In the genomic region with DNA sequence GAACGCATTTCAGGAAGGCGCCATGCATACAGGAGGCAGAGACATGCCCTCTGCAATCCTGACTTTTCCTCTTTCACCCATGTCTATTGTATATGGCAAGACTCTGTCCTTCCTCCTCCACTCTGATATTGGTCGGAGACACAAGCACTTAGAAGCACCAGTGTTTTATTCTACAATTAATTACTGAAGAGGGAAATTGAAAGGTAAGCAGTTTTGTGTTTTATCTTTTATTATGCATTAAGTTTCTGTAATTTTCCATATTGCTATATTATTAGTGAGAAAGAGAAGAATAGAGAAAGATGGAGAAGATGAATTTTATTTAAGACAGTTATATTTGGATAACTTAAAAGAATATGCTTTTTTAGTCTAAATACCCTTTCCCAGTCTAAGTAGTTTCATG, we compare ENCODE assay signal across 15 cellular contexts. TPM values are rescaled to one million over a fixed set of nuclear protein-coding genes. Genes with fewer than 3 reads are reported as not detected.
DNase-seq lines count a peak whose midpoint lies in the region; ATAC-seq and TF ChIP-seq lines count a peak whose summit lies in the region.
"Had no signal": no experiment of that assay in that cellular context is flagged by ENCODE, and none has a peak within 500 bp of the region (broad histone marks: within the 10 kb centered on the region; RNA-seq: fewer than 3 reads in every experiment).

No MANE protein-coding gene starts in this region.

- no peak overlapping the region for H3K27ac Mint-ChIP-seq in nephron progenitor cell

- peak overlapping the region; percentile 10 for H3K4me3 Mint-ChIP-seq in nephron progenitor cell

- H3K27me3 Mint-ChIP-seq in nephron progenitor cell (ENCODE audit: low read depth, poor library complexity): peaks cover 3% of the 10 kb centered on the region

- H3K9ac ChIP-seq in SK-N-SH (no peak overlapping the region), HUES48 (ENCODE audit: low read depth, low read length) (no peak overlapping the region), adipocyte (ENCODE audit: low read length) (no peak overlapping the region)

- TF ChIP-seq EP300 in SK-N-SH (IDR thresholded peaks at IDR 0.05; ENCODE audit: borderline replicate concordance in 1 of 2, low read depth in 1 of 2, low read length in 1 of 2): no peak

- peaks cover 100% of the 10 kb centered on the region for H4K20me1 ChIP-seq in SK-N-SH (ENCODE audit: insufficient read depth)

- peak overlapping the region; percentile 54; the same call in 1 of the 2 replicates for H3K4me2 ChIP-seq in SK-N-SH

- H3K4me3 ChIP-seq in SK-N-SH (ENCODE audit: low read depth in 2 of 2, low read length in 1 of 2): no peak overlapping the region
- no peak overlapping the region for H3K4me3 ChIP-seq in HUES48 (ENCODE audit: low read depth, low read length)
- H3K4me3 ChIP-seq in adipocyte (ENCODE audit: low read length): peak overlapping the region; percentile 68
- H3K4me3 ChIP-seq: prostate gland, uterus had no signal

- peaks cover 73% of the 10 kb centered on the region for H3K4me1 Mint-ChIP-seq in nephron progenitor cell

- H3K9me3 ChIP-seq in SK-N-SH (no peaks in the 10 kb centered on the region), HUES48 (ENCODE audit: control insufficient read depth, insufficient read depth, low read length) (no peaks in the 10 kb centered on the region), adipocyte (ENCODE audit: control insufficient read depth, low read length) (no peaks in the 10 kb centered on the region)
- H3K9me3 ChIP-seq: prostate gland, uterus had no signal

- CTCF ChIA-PET in SK-N-SH (lab: Yijun Ruan, JAX): interaction anchor here (1.1 to 1.2 kb wide), 2 partner anchors 12 to 244 kb away, joined by 3 to 4 read pairs; no protein-coding TSS in a partner anchor

- H3K36me3 Mint-ChIP-seq in nephron progenitor cell (ENCODE audit: low read depth): peaks cover 7% of the 10 kb centered on the region
- H3K36me3 Mint-ChIP-seq: activated naive CD4-positive, alpha-beta T cell treated with anti-CD3 and anti-CD28 coated beads, Interleukin-2, amount 50 U/mL, for 72 hours had no signal

- POLR2A ChIA-PET in SK-N-SH (lab: Yijun Ruan, JAX): no interaction called here

- ATAC-seq in SK-N-SH treated with all-trans-retinoic acid at 6 μM for 48 hours: no peak

- 95% methylated on average over 3 of the region's 3 CpGs for WGBS in SK-N-SH (ENCODE audit: low lambda C conversion rate)

- H3K4me1 ChIP-seq in SK-N-SH (ENCODE audit: control insufficient read depth in 1 of 2, insufficient read depth in 2 of 2, low read depth in 1 of 2, low read length in 1 of 2) (peaks cover 12 to 32% of the 10 kb centered on the region in 2 experiments; a peak in 3 of 4 replicates), HUES48 (ENCODE audit: control insufficient read depth, insufficient read depth, low read length) (peaks cover 85% of the 10 kb centered on the region), adipocyte (ENCODE audit: control insufficient read depth, insufficient read depth, low read length) (peaks cover 30% of the 10 kb centered on the region)
- H3K4me1 ChIP-seq: prostate gland had no signal

- H2AFZ ChIP-seq in SK-N-SH (ENCODE audit: low read depth): no peak overlapping the region

- H3K27me3 ChIP-seq in SK-N-SH (ENCODE audit: insufficient read depth): no peaks in the 10 kb centered on the region
- H3K27me3 ChIP-seq in HUES48 (ENCODE audit: control insufficient read depth, insufficient read depth, low read length): no peaks in the 10 kb centered on the region
- no peaks in the 10 kb centered on the region for H3K27me3 ChIP-seq in adipocyte (replicated peaks; ENCODE audit: control insufficient read depth, insufficient read depth, low read length)
- H3K27me3 ChIP-seq: uterus had no signal

- H3F3A ChIP-seq in SK-N-SH (replicated peaks; ENCODE audit: insufficient read depth): no peaks in the 10 kb centered on the region

- peaks cover under 1 to 4% of the 10 kb centered on the region in 2 experiments for H3K36me3 ChIP-seq in SK-N-SH (replicated peaks in 1 of 2; ENCODE audit: control insufficient read depth in 1 of 2, insufficient read depth in 2 of 2, low read length in 1 of 2)
- peaks cover under 1% of the 10 kb centered on the region; the same call in 1 of the 2 replicates for H3K36me3 ChIP-seq in HUES48 (ENCODE audit: control insufficient read depth, insufficient read depth, low read length)
- H3K36me3 ChIP-seq in adipocyte (ENCODE audit: control insufficient read depth, insufficient read depth, low read length, severe bottlenecking): no peaks in the 10 kb centered on the region
- H3K36me3 ChIP-seq: prostate gland, uterus had no signal

- no peaks in the 10 kb centered on the region for H3K9me3 Mint-ChIP-seq in nephron progenitor cell
- H3K9me3 Mint-ChIP-seq: activated naive CD4-positive, alpha-beta T cell treated with anti-CD3 and anti-CD28 coated beads, Interleukin-2, amount 50 U/mL, for 72 hours had no signal

- H3K27ac ChIP-seq in SK-N-SH (ENCODE audit: low read depth in 2 of 2, low read length in 1 of 2) (peak overlapping the region; percentile 2 to 16; a peak in 1 of 4 replicates), HUES48 (ENCODE audit: low read depth, low read length) (peak overlapping the region; percentile 55)
- H3K27ac ChIP-seq: prostate gland, uterus had no signal

- no peak for TF ChIP-seq RAD21 in SK-N-SH (IDR thresholded peaks at IDR 0.05; ENCODE audit: low read length)

- no peak for DNase-seq in SK-N-SH
- DNase-seq in adipocyte (ENCODE audit: low read depth): no peak
- no peak for DNase-seq in nephron progenitor cell
- DNase-seq in activated gamma-delta T cell treated with Interleukin-2 at 50 U/mL for 16 hours: no peak
- DNase-seq in stimulated activated CD4-positive, alpha-beta T cell treated with anti-CD3 and anti-CD28 coated beads, Interleukin-2, amount 100 ng/mL, for 48 hours: no peak
- DNase-seq in NCI-H2227 (lab: John Stamatoyannopoulos, UW; ENCODE audit: unreplicated experiment): no peak
- DNase-seq: activated CD8-positive, alpha-beta memory T cell treated with anti-CD3 and anti-CD28 coated beads, Interleukin-2, amount 50 U/mL, for 48 hours; COR-L47; effector CD8-positive, alpha-beta T cell; stimulated activated CD4-positive, alpha-beta T cell treated with anti-CD3 and anti-CD28 coated beads, Interleukin-12 subunit alpha, Interleukin-12 subunit beta, amount 100 ng/mL, for 4 hours; uterus had no signal

- peaks cover 100% of the 10 kb centered on the region for H3K79me2 ChIP-seq in SK-N-SH (ENCODE audit: insufficient read depth)

- no peak for TF ChIP-seq CTCF in SK-N-SH (IDR thresholded peaks at IDR 0.05)
- TF ChIP-seq CTCF in nephron progenitor cell (IDR thresholded peaks at IDR 0.05): no peak

- no peaks in the 10 kb centered on the region for H3K9me2 ChIP-seq in SK-N-SH

TF ChIP-seq in SK-N-SH, 30 proteins besides CTCF, POLR2A, EP300 and RAD21:
- TF ChIP-seq FOXJ3 (CRISPR knock-in tag; IDR thresholded peaks at IDR 0.05) (no peak), NRF1 (IDR thresholded peaks at IDR 0.05; ENCODE audit: low read depth, low read length) (no peak), SIN3A (IDR thresholded peaks at IDR 0.05; ENCODE audit: borderline replicate concordance, low read depth, low read length) (no peak), MXI1 (IDR thresholded peaks at IDR 0.05; ENCODE audit: low read depth, low read length) (no peak)
- TF ChIP-seq, protein P1, sequence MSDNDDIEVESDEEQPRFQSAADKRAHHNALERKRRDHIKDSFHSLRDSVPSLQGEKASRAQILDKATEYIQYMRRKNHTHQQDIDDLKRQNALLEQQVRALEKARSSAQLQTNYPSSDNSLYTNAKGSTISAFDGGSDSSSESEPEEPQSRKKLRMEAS (IDR thresholded peaks at IDR 0.05; ENCODE audit: low read depth): no peak

TF ChIP-seq in SK-N-SH treated with all-trans-retinoic acid at 6 μM for 48 hours, 23 proteins besides CTCF, POLR2A, EP300 and RAD21 (continues in another document):
- TF ChIP-seq ARNTL (CRISPR knock-in tag; IDR thresholded peaks at IDR 0.05; ENCODE audit: borderline replicate concordance, low read depth) (no peak), ZFP3 (CRISPR knock-in tag; IDR thresholded peaks at IDR 0.05) (no peak), SNAI2 (CRISPR knock-in tag; IDR thresholded peaks at IDR 0.05) (no peak)
- TF ChIP-seq, protein P2, sequence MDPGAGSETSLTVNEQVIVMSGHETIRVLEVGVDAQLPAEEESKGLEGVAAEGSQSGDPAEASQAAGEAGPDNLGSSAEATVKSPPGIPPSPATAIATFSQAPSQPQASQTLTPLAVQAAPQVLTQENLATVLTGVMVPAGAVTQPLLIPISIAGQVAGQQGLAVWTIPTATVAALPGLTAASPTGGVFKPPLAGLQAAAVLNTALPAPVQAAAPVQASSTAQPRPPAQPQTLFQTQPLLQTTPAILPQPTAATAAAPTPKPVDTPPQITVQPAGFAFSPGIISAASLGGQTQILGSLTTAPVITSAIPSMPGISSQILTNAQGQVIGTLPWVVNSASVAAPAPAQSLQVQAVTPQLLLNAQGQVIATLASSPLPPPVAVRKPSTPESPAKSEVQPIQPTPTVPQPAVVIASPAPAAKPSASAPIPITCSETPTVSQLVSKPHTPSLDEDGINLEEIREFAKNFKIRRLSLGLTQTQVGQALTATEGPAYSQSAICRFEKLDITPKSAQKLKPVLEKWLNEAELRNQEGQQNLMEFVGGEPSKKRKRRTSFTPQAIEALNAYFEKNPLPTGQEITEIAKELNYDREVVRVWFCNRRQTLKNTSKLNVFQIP (CRISPR knock-in tag; IDR thresholded peaks at IDR 0.05; ENCODE audit: borderline replicate concordance, low read depth): no peak
- TF ChIP-seq, protein P3, sequence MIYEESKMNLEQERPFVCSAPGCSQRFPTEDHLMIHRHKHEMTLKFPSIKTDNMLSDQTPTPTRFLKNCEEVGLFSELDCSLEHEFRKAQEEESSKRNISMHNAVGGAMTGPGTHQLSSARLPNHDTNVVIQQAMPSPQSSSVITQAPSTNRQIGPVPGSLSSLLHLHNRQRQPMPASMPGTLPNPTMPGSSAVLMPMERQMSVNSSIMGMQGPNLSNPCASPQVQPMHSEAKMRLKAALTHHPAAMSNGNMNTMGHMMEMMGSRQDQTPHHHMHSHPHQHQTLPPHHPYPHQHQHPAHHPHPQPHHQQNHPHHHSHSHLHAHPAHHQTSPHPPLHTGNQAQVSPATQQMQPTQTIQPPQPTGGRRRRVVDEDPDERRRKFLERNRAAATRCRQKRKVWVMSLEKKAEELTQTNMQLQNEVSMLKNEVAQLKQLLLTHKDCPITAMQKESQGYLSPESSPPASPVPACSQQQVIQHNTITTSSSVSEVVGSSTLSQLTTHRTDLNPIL (CRISPR knock-in tag; IDR thresholded peaks at IDR 0.05; ENCODE audit: low read depth): no peak

RNA-seq across cellular contexts. Expression of a gene that starts 13.5 kb away (rescaled TPM):
- polyA plus RNA-seq in SK-N-SH (2012; rRNA removed): 13.2 and 13.6 TPM in 2 replicates
- 11.5 and 14.7 TPM in 2 replicates for polyA plus RNA-seq in SK-N-SH (2012; cell fraction: cytosol; rRNA removed)
- polyA plus RNA-seq in SK-N-SH (2012; cell fraction: nucleus; rRNA removed): 24.0 and 33.9 TPM in 2 replicates
